ENCODE assay signal across 8 cellular contexts in genomic region chr9:35603986-35604577, GRCh38. TPM values are rescaled to one million over a fixed set of nuclear protein-coding genes. Genes with fewer than 3 reads are reported as not detected.
DNase-seq lines count a peak whose midpoint lies in the region; ATAC-seq and TF ChIP-seq lines count a peak whose summit lies in the region.

No MANE protein-coding gene starts in this region.

- no peaks in the 10 kb centered on the region for H3K27me3 Mint-ChIP-seq in activated T-cell treated with anti-CD3 and anti-CD28 coated beads, Interleukin-2, amount 50 U/mL, for 72 hours (ENCODE audit: low read depth)

- H3K4me3 Mint-ChIP-seq in activated T-cell treated with anti-CD3 and anti-CD28 coated beads, Interleukin-2, amount 50 U/mL, for 72 hours = peak overlapping the region; percentile 93 to 99

- peak; percentile 70 for TF ChIP-seq POLR2A in esophagus muscularis mucosa (IDR thresholded peaks at IDR 0.05; ENCODE audit: low read depth)

- peak overlapping the region; percentile 92 for H3K27ac Mint-ChIP-seq in activated T-cell treated with anti-CD3 and anti-CD28 coated beads, Interleukin-2, amount 50 U/mL, for 72 hours

- H3K4me1 ChIP-seq in esophagus muscularis mucosa (peaks cover 24 to 37% (median 35%) of the 10 kb centered on the region in 4 donors), muscle layer of duodenum (ENCODE audit: control insufficient read depth in 1 of 2, insufficient read depth in 2 of 2, low read length in 2 of 2) (peaks cover 14 to 27% of the 10 kb centered on the region in 2 donors)

- no peaks in the 10 kb centered on the region for H3K27me3 ChIP-seq in esophagus muscularis mucosa
- no peaks in the 10 kb centered on the region for H3K27me3 ChIP-seq in muscle layer of duodenum (ENCODE audit: low read depth, low read length)

- no peak for TF ChIP-seq EP300 in esophagus muscularis mucosa (IDR thresholded peaks at IDR 0.05)

- peaks cover 49% of the 10 kb centered on the region for H3K4me1 Mint-ChIP-seq in activated T-cell treated with anti-CD3 and anti-CD28 coated beads, Interleukin-2, amount 50 U/mL, for 72 hours (ENCODE audit: low read depth)

- TF ChIP-seq CTCF in esophagus muscularis mucosa (IDR thresholded peaks at IDR 0.05) = peak; percentile 83 to 98 (median 94)

- under 1% methylated on average over 35 of the region's 41 CpGs for WGBS in esophagus muscularis mucosa

- no peaks in the 10 kb centered on the region for H3K9me3 Mint-ChIP-seq in activated T-cell treated with anti-CD3 and anti-CD28 coated beads, Interleukin-2, amount 50 U/mL, for 72 hours

- DNase-seq in DMS79 treated with DMSO at 0.1 percent for 48 hours (lab: John Stamatoyannopoulos, UW) (peak; percentile 98), KG1 (lab: John Stamatoyannopoulos, UW) (peak; percentile 97), esophagus muscularis mucosa (ENCODE audit: extremely low spot score) (peak; percentile 100)
- DNase-seq in activated T-cell treated with anti-CD3 and anti-CD28 coated beads, Interleukin-2, amount 50 U/mL, for 72 hours = peak; percentile 99 to 100
- DNase-seq in stimulated activated CD8-positive, alpha-beta memory T cell treated with anti-CD3 and anti-CD28 coated beads, Interleukin-7, amount 100 ng/mL, for 4 hours (ENCODE audit: low read depth in 2 of 2) = peak; percentile 99

- H3K9me3 ChIP-seq in esophagus muscularis mucosa (no peaks in the 10 kb centered on the region), muscle layer of duodenum (ENCODE audit: control insufficient read depth in 1 of 2, low read length in 2 of 2) (no peaks in the 10 kb centered on the region)

- H3K36me3 Mint-ChIP-seq in activated T-cell treated with anti-CD3 and anti-CD28 coated beads, Interleukin-2, amount 50 U/mL, for 72 hours (ENCODE audit: insufficient read depth in 2 of 2) = peaks cover 3 to 6% of the 10 kb centered on the region in 2 donors

- H3K4me3 ChIP-seq in esophagus muscularis mucosa = peak overlapping the region; percentile 86 to 96 (median 90)
- H3K4me3 ChIP-seq in muscle layer of duodenum (ENCODE audit: low read depth in 1 of 2, low read length in 2 of 2) = peak overlapping the region; percentile 88 to 95

- intact Hi-C loops in esophagus muscularis mucosa (cut with DNase I) = loop anchor here (2.0 to 5.0 kb wide), 3 partner anchors 42 to 122 kb away; a partner anchor contains a TSS

- H3K27ac ChIP-seq in esophagus muscularis mucosa (replicated peaks in 1 of 4) = peak overlapping the region; percentile 92 to 96 (median 94)
- peak overlapping the region; percentile 95 for H3K27ac ChIP-seq in muscle layer of duodenum (ENCODE audit: low read length)

- ATAC-seq in GM21723 (IDR thresholded peaks at IDR 0.05; ENCODE audit: unreplicated experiment) = peak; percentile 84
- peak; percentile 90 for ATAC-seq in activated T-cell treated with anti-CD3 and anti-CD28 coated beads, Interleukin-2, amount 50 U/mL, for 72 hours (replicated peaks in 1 of 2)

- H3K36me3 ChIP-seq in esophagus muscularis mucosa (peaks cover 12 to 23% (median 19%) of the 10 kb centered on the region in 4 donors), muscle layer of duodenum (ENCODE audit: control insufficient read depth in 1 of 2, insufficient read depth in 2 of 2, low read length in 2 of 2) (peaks cover 16 to 18% of the 10 kb centered on the region in 2 donors)

TF ChIP-seq in PFSK-1, 5 proteins besides CTCF, POLR2A, EP300 and RAD21:
- TF ChIP-seq FOXP2 (optimal IDR thresholded peaks at IDR 0.05; ENCODE audit: borderline replicate concordance, extremely low read depth, extremely low read length, insufficient read depth) (peak; percentile 77), POLR2AphosphoS5 (IDR thresholded peaks at IDR 0.05; ENCODE audit: low read depth, low read length) (peak; percentile 62; the same call in 1 of the 2 replicates), TAF1 (IDR thresholded peaks at IDR 0.05; ENCODE audit: borderline replicate concordance, insufficient read depth, low read length) (peak; percentile 60; the same call in 1 of the 2 replicates), SIN3A (IDR thresholded peaks at IDR 0.05; ENCODE audit: borderline replicate concordance, insufficient read depth, low read length) (no peak), REST (IDR thresholded peaks at IDR 0.05; ENCODE audit: insufficient read depth in 1 of 2, low read depth in 2 of 2, low read length in 2 of 2) (no peak)

RNA-seq across cellular contexts. Expression of gene TESK1, which starts 1.0 kb away (rescaled TPM):
- polyA plus RNA-seq in PFSK-1 (2012; ENCODE audit: insufficient read length, low read depth) = 25.2 TPM
- 10 to 100 TPM; 39.9 to 45.5 TPM for total RNA-seq in activated T-cell treated with anti-CD3 and anti-CD28 coated beads, Interleukin-2, amount 50 U/mL, for 72 hours
- total RNA-seq in esophagus muscularis mucosa = 10 to 100 TPM; 48.2 to 80.6 (median 63.4) TPM

RNA-seq across cellular contexts. Expression of gene CD72, which starts 14.1 kb away (rescaled TPM):
- 1.2 TPM for polyA plus RNA-seq in PFSK-1 (2012; ENCODE audit: insufficient read length, low read depth)
- 10 to 100 TPM; 28.7 to 31.9 TPM for total RNA-seq in activated T-cell treated with anti-CD3 and anti-CD28 coated beads, Interleukin-2, amount 50 U/mL, for 72 hours
- 1 to 10 TPM in 2 of 4 donors, not detected in 2; 1.4 to 2.2 TPM for total RNA-seq in esophagus muscularis mucosa

RNA-seq across cellular contexts. Expression of gene SIT1, which starts 46.6 kb away (rescaled TPM):
- polyA plus RNA-seq in PFSK-1 (2012; ENCODE audit: insufficient read length, low read depth) = not detected
- total RNA-seq in activated T-cell treated with anti-CD3 and anti-CD28 coated beads, Interleukin-2, amount 50 U/mL, for 72 hours = 10 to 100 TPM; 61.4 to 65.6 TPM
- under 1 TPM in 3 of 4 donors, not detected in 1; 0.40 to 0.83 (median 0.83) TPM for total RNA-seq in esophagus muscularis mucosa

RNA-seq across cellular contexts. Expression of gene RMRP, which starts 53.7 kb away (rescaled TPM):
- polyA plus RNA-seq in PFSK-1 (2012; ENCODE audit: insufficient read length, low read depth) = 99.4 TPM
- total RNA-seq in activated T-cell treated with anti-CD3 and anti-CD28 coated beads, Interleukin-2, amount 50 U/mL, for 72 hours = 1,000 to 10,000 TPM; 5,353 to 9,709 TPM
- 1,000 to 10,000 TPM; 1,899 to 6,162 (median 2,510) TPM for total RNA-seq in esophagus muscularis mucosa

RNA-seq across cellular contexts. Expression of gene CCDC107, which starts 54.0 kb away (rescaled TPM):
- polyA plus RNA-seq in PFSK-1 (2012; ENCODE audit: insufficient read length, low read depth) = 42.1 TPM
- 10 to 100 TPM in 1 of 2 donors, 1 to 10 TPM in 1; 9.5 to 10.8 TPM for total RNA-seq in activated T-cell treated with anti-CD3 and anti-CD28 coated beads, Interleukin-2, amount 50 U/mL, for 72 hours
- 100 to 1,000 TPM in 2 of 4 donors, 10 to 100 TPM in 2; 68.4 to 117 (median 104) TPM for total RNA-seq in esophagus muscularis mucosa

Comparison
In these comparisons a context has a peak if more than half of its experiments do, and no peak if none do; other contexts are left out.
1. Peak in every context shown above with its lines: DNase-seq, ATAC-seq, H3K4me3 ChIP-seq and H3K27ac ChIP-seq.
2. RNA of gene CD72, which starts 14.1 kb away (total RNA-seq): 28.7 to 31.9 TPM in activated T-cell treated with anti-CD3 and anti-CD28 coated beads, Interleukin-2, amount 50 U/mL, for 72 hours; 1.4 to 2.2 TPM in esophagus muscularis mucosa; every median in the first group is over 4 times any median in the second.
3. RNA of gene SIT1, which starts 46.6 kb away (total RNA-seq): 61.4 to 65.6 TPM in activated T-cell treated with anti-CD3 and anti-CD28 coated beads, Interleukin-2, amount 50 U/mL, for 72 hours; 0.40 to 0.83 TPM in esophagus muscularis mucosa; every median in the first group is over 10 times any median in the second.